Comparison of ENCODE assay signal across 2 cellular contexts in genomic region chr10:13791483-13791882, GRCh38.
TF ChIP-seq lines count a peak whose summit lies in the region.

No MANE protein-coding gene starts in this region.

TF ChIP-seq in IMR-90, 13 proteins besides CTCF, POLR2A, EP300 and RAD21 (continued from another document):
- no peak for TF ChIP-seq ELK1 (IDR thresholded peaks at IDR 0.05; ENCODE audit: borderline replicate concordance, low read depth, low read length)
- no peak for TF ChIP-seq CHD1 (IDR thresholded peaks at IDR 0.05; ENCODE audit: low read depth, low read length)
- no peak for TF ChIP-seq MXI1 (IDR thresholded peaks at IDR 0.05; ENCODE audit: borderline replicate concordance, low read depth, low read length)
- no peak for TF ChIP-seq USF2 (IDR thresholded peaks at IDR 0.05; ENCODE audit: low read depth, low read length)
- TF ChIP-seq SMC3 (IDR thresholded peaks at IDR 0.05; ENCODE audit: low read depth, low read length), result no peak
- no peak for TF ChIP-seq RFX5 (IDR thresholded peaks at IDR 0.05; ENCODE audit: low read depth, low read length)

TF ChIP-seq in SK-N-SH treated with all-trans-retinoic acid at 6 μM for 48 hours, 23 proteins besides CTCF, POLR2A, EP300 and RAD21:
- no peak for TF ChIP-seq PATZ1 (CRISPR knock-in tag; IDR thresholded peaks at IDR 0.05; ENCODE audit: borderline replicate concordance)
- TF ChIP-seq ZNF70 (CRISPR knock-in tag; IDR thresholded peaks at IDR 0.05), result peak; percentile 61; the same call in 1 of the 2 replicates
